In the genomic region with DNA sequence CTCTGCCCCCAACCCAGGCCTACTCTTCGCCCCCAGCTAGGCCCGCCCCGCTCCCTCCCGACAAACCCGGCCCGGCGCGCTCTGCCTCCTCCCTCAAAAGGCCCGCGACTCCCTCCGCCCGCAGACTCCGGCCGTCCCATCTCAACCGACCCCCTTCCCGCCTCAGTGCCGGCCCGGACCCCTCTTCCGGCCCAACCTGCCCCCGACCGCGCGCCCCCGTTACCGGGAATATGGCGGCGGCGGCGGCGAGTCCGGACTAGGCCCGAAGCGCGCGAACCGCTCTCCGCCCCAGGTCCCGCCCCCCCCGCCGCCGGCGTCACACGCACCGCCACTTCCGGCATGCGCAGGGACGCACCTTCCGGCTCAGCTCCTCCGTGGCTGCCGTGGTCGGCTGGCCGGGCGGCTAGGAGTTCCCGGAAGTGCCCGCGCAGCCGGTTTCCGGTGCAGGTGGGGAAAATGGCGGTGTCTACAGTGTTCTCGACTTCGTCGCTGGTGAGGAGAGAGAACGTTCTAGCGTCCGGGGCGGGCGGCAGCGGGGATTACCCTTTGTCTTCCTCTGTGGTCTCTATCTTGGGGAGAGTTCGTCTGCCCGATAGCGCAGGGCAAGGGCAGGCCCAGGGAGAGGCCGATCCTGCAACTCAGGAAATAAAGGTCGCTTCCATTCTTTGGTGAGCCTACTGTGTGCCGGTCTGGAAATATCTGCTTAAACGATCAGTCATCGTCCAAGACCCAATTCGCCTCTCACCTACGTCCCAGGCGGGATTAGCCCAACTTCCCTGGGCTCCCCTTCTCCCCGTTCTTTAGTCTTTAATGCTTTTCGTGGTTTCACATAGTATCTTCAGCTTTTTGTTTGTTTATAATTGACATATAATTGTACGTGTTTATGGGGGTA, we compare ENCODE assay signal across 8 cellular contexts.
DNase-seq lines count a peak whose midpoint lies in the region; ATAC-seq and TF ChIP-seq lines count a peak whose summit lies in the region.

TSS of gene CPSF7 (minus strand) at position 285 of the 892 bp plus-strand sequence. CDS start 740 bp downstream, outside the sequence.
TSS of gene SDHAF2 (plus strand) at position 434 of the 892 bp plus-strand sequence. CDS start at position 457, 23 bp downstream.

- H3K4me3 Mint-ChIP-seq in central memory CD8-positive, alpha-beta T cell, result peak within 1 kb of the TSS; percentile 97

- DNase-seq in AG09319 (ENCODE audit: extremely low read depth, low read depth) (peak; percentile 88), NCI-H446 treated with DMSO at 0.1 percent for 48 hours (lab: John Stamatoyannopoulos, UW) (peak; percentile 87), iris pigment epithelial cell (ENCODE audit: low read depth) (peak; percentile 96)
- DNase-seq in central memory CD8-positive, alpha-beta T cell (ENCODE audit: low spot score in 2 of 2), result peak; percentile 92 to 95
- peak; percentile 95 to 97 for DNase-seq in stimulated activated CD4-positive, alpha-beta T cell treated with anti-CD3 and anti-CD28 coated beads, Interleukin-12 subunit alpha, Interleukin-12 subunit beta, amount 100 ng/mL, for 24 hours (ENCODE audit: low read depth in 2 of 2)

- peak within 1 kb of the TSS; percentile 100 for H3K27ac Mint-ChIP-seq in central memory CD8-positive, alpha-beta T cell (ENCODE audit: low read depth)

- H3K36me3 Mint-ChIP-seq in central memory CD8-positive, alpha-beta T cell (ENCODE audit: insufficient read depth), result peaks cover 57% of the 10 kb centered on the region

- no peak for TF ChIP-seq CTCF in AG09319 (IDR thresholded peaks at IDR 0.05; ENCODE audit: low read depth, low read length)

- ATAC-seq in GM19035 (IDR thresholded peaks at IDR 0.05; ENCODE audit: unreplicated experiment), result peak; percentile 88
- ATAC-seq in HG03342 (IDR thresholded peaks at IDR 0.05; ENCODE audit: unreplicated experiment), result peak; percentile 84
- peak; percentile 90 to 92 for ATAC-seq in activated CD4-positive, CD25-positive, alpha-beta regulatory T cell treated with anti-CD3 and anti-CD28 coated beads, Interleukin-2, amount 50 U/mL, for 24 hours
- ATAC-seq in central memory CD8-positive, alpha-beta T cell (replicated peaks; ENCODE audit: extremely low read depth, poor library complexity, severe bottlenecking), result peak; percentile 94

- peaks cover 51% of the 10 kb centered on the region for H3K4me1 Mint-ChIP-seq in central memory CD8-positive, alpha-beta T cell

- no peaks in the 10 kb centered on the region for H3K9me3 Mint-ChIP-seq in central memory CD8-positive, alpha-beta T cell

- no peaks in the 10 kb centered on the region for H3K27me3 Mint-ChIP-seq in central memory CD8-positive, alpha-beta T cell

Comparison
In these comparisons a context has a peak if more than half of its experiments do, and no peak if none do; other contexts are left out.
1. Peak in every context shown above with its lines: DNase-seq and ATAC-seq.